Comparison of ENCODE assay signal across 8 cellular contexts in genomic region chr2:174607989-174608865, GRCh38. TPM values are rescaled to one million over a fixed set of nuclear protein-coding genes. Genes with fewer than 3 reads are reported as not detected.
DNase-seq lines count a peak whose midpoint lies in the region; ATAC-seq and TF ChIP-seq lines count a peak whose summit lies in the region.

No MANE protein-coding gene starts in this region.

- H3K27me3 ChIP-seq in body of pancreas (no peaks in the 10 kb centered on the region), A673 (replicated peaks; ENCODE audit: insufficient read depth, low read depth, low read length, poor library complexity) (peaks cover 3% of the 10 kb centered on the region)

- peak; percentile 38 for DNase-seq in germinal center (ENCODE audit: low spot score)
- DNase-seq in body of pancreas, result no peak
- DNase-seq in NK-92 treated with Interleukin-12 subunit alpha and Interleukin-12 subunit beta, amount 100 ng/mL, for 24 hours (lab: John Stamatoyannopoulos, UW), result no peak
- DNase-seq in A673 (ENCODE audit: low spot score), result no peak
- DNase-seq in NCI-H1417 (lab: John Stamatoyannopoulos, UW), result no peak

- no TSS peak for BruUV-seq in A673 (replicated peaks; lab: Mats Ljungman, UMichigan)

- no peak for TF ChIP-seq POLR2A in body of pancreas (IDR thresholded peaks at IDR 0.05)

- intact Hi-C loops in body of pancreas (cut with DNase I), result loop anchor here (10.0 kb wide), 1 partner anchor 143 kb away; no protein-coding TSS in a partner anchor
- intact Hi-C loops in A673 (cut with micrococcal nuclease; ENCODE audit: unreplicated experiment), result no loop called here

- TF ChIP-seq CTCF in body of pancreas (IDR thresholded peaks at IDR 0.05) (no peak), A673 (conservative IDR thresholded peaks at IDR 0.05; ENCODE audit: low read depth, low read length) (no peak)

- H3K4me3 ChIP-seq in body of pancreas (no peak overlapping the region), A673 (ENCODE audit: low read depth, low read length, poor library complexity, severe bottlenecking) (no peak overlapping the region)

- POLR2A ChIA-PET in A673 (lab: Charles Lee; ENCODE audit: low non-redundant PET), result no interaction called here

- peak; percentile 55 for ATAC-seq in GM18499 (IDR thresholded peaks at IDR 0.05; ENCODE audit: insufficient read depth, unreplicated experiment)
- ATAC-seq in GM21515 (IDR thresholded peaks at IDR 0.05; ENCODE audit: unreplicated experiment), result peak; percentile 60
- peak; percentile 60 for ATAC-seq in HG03565 (IDR thresholded peaks at IDR 0.05; ENCODE audit: unreplicated experiment)
- ATAC-seq in body of pancreas, result no peak

- H3K36me3 ChIP-seq in body of pancreas (replicated peaks in 1 of 2; ENCODE audit: insufficient read depth in 1 of 2, low read depth in 2 of 2), result no peaks in the 10 kb centered on the region
- no peaks in the 10 kb centered on the region for H3K36me3 ChIP-seq in A673 (ENCODE audit: insufficient read depth, low read length, poor library complexity, severe bottlenecking)

- H3K27ac ChIP-seq in body of pancreas (no peak overlapping the region), A673 (ENCODE audit: low read depth, low read length, poor library complexity, severe bottlenecking) (no peak overlapping the region)

- CTCF ChIA-PET in A673 (lab: Charles Lee), result no interaction called here

- peaks cover 6% of the 10 kb centered on the region for H3K4me1 ChIP-seq in body of pancreas
- H3K4me1 ChIP-seq in A673 (ENCODE audit: insufficient read depth, low read length, poor library complexity, severe bottlenecking), result no peaks in the 10 kb centered on the region

- H3K9me3 ChIP-seq in body of pancreas (no peaks in the 10 kb centered on the region), A673 (ENCODE audit: low read depth, low read length, poor library complexity, severe bottlenecking) (no peaks in the 10 kb centered on the region)

- 76 to 78% methylated on average over 5 of the region's 5 CpGs for WGBS in body of pancreas, 2 donors

RNA-seq across cellular contexts. Expression of gene WIPF1, which starts 10.6 kb away (rescaled TPM):
- 10 to 100 TPM in 1 of 2 donors, 1 to 10 TPM in 1; 8.0 to 15.5 TPM for total RNA-seq in body of pancreas
- 1.1 and 1.7 TPM in 2 replicates for total RNA-seq in A673 (2021)
